ENCODE assay signal across 21 cellular contexts in genomic region chr11:130170345-130170744, GRCh38. TPM values are rescaled to one million over a fixed set of nuclear protein-coding genes. Genes with fewer than 3 reads are reported as not detected.
"Had no signal": no experiment of that assay in that cellular context is flagged by ENCODE, and none has a peak within 500 bp of the region (broad histone marks: within the 10 kb centered on the region; RNA-seq: fewer than 3 reads in every experiment).

No MANE protein-coding gene starts in this region.

- H3K9me3 ChIP-seq: suprapubic skin had no signal

- H3K4me3 ChIP-seq: esophagus muscularis mucosa, gastroesophageal sphincter, heart left ventricle, lung, right atrium auricular region, suprapubic skin, upper lobe of left lung had no signal

- ATAC-seq: activated CD4-positive, alpha-beta T cell treated with anti-CD3 and anti-CD28 coated beads for 36 hours; gastroesophageal sphincter; heart left ventricle; stimulated activated naive CD8-positive, alpha-beta T cell treated with anti-CD3 and anti-CD28 coated beads, Interleukin-15, amount 100 ng/mL, for 72 hours had no signal

- H3K4me1 ChIP-seq: esophagus muscularis mucosa, gastroesophageal sphincter, right atrium auricular region had no signal

- DNase-seq: activated CD4-positive, alpha-beta memory T cell treated with anti-CD3 and anti-CD28 coated beads for 36 hours; activated CD4-positive, alpha-beta T cell treated with anti-CD3 and anti-CD28 coated beads for 36 hours; activated T-cell treated with anti-CD3 and anti-CD28 coated beads for 4 hours; effector CD8-positive, alpha-beta T cell; heart left ventricle; islet precursor cell; midbrain; stimulated activated naive CD8-positive, alpha-beta T cell treated with anti-CD3 and anti-CD28 coated beads, Interleukin-15, amount 100 ng/mL, for 72 hours; upper lobe of left lung had no signal

- H3K36me3 Mint-ChIP-seq: activated CD4-positive, alpha-beta memory T cell treated with anti-CD3 and anti-CD28 coated beads for 36 hours; activated naive CD8-positive, alpha-beta T cell had no signal

- H3K4me1 Mint-ChIP-seq: activated CD4-positive, alpha-beta T cell treated with anti-CD3 and anti-CD28 coated beads for 36 hours; neural crest cell; stimulated activated naive CD8-positive, alpha-beta T cell treated with anti-CD3 and anti-CD28 coated beads, Interleukin-15, amount 100 ng/mL, for 72 hours had no signal

- H3K27ac Mint-ChIP-seq: activated CD4-positive, alpha-beta memory T cell treated with anti-CD3 and anti-CD28 coated beads for 36 hours; activated CD4-positive, alpha-beta T cell treated with anti-CD3 and anti-CD28 coated beads for 36 hours; activated naive CD8-positive, alpha-beta T cell; activated T-helper 1 cell treated with anti-CD3 and anti-CD28 coated beads, Interleukin-12 subunit alpha, Interleukin-12 subunit beta, Interleukin-2, Interleukin-4 antibody, amounts not matched to agents 30 ng/mL and 10 ng/mL and 1 ng/mL, durations not matched to agents 14 hours and 24 hours and 36 hours; dendritic cell treated with granulocyte-macrophage colony-stimulating factor and Interleukin-4, amounts not matched to agents 40 ng/mL and 50 ng/mL, for 4 days; stimulated activated naive CD8-positive, alpha-beta T cell treated with anti-CD3 and anti-CD28 coated beads, Interleukin-15, amount 100 ng/mL, for 72 hours; T-helper 2 cell treated with Interferon-gamma antibody and Interleukin-4, amounts not matched to agents 5 μg/mL and 100 μg/mL, for 36 hours had no signal

- H3K27ac ChIP-seq: esophagus muscularis mucosa, gastroesophageal sphincter, heart left ventricle, right atrium auricular region, suprapubic skin, upper lobe of left lung had no signal

- H3K4me3 Mint-ChIP-seq: activated CD4-positive, alpha-beta memory T cell treated with anti-CD3 and anti-CD28 coated beads for 36 hours; activated CD4-positive, alpha-beta T cell treated with anti-CD3 and anti-CD28 coated beads for 36 hours; activated naive CD8-positive, alpha-beta T cell; activated T-helper 1 cell treated with anti-CD3 and anti-CD28 coated beads, Interleukin-12 subunit alpha, Interleukin-12 subunit beta, Interleukin-2, Interleukin-4 antibody, amounts not matched to agents 30 ng/mL and 10 ng/mL and 1 ng/mL, durations not matched to agents 14 hours and 24 hours and 36 hours; dendritic cell treated with granulocyte-macrophage colony-stimulating factor and Interleukin-4, amounts not matched to agents 40 ng/mL and 50 ng/mL, for 4 days; neural crest cell; stimulated activated naive CD8-positive, alpha-beta T cell treated with anti-CD3 and anti-CD28 coated beads, Interleukin-15, amount 100 ng/mL, for 72 hours; T-helper 2 cell treated with Interferon-gamma antibody and Interleukin-4, amounts not matched to agents 5 μg/mL and 100 μg/mL, for 36 hours had no signal

- H3K27me3 Mint-ChIP-seq: progenitor cell of endocrine pancreas had no signal

- H3K36me3 ChIP-seq: esophagus muscularis mucosa, gastroesophageal sphincter, heart left ventricle, right atrium auricular region, suprapubic skin, upper lobe of left lung had no signal

- H3K27me3 ChIP-seq: esophagus muscularis mucosa, gastroesophageal sphincter, heart left ventricle, right atrium auricular region, suprapubic skin, upper lobe of left lung had no signal

- H3K9me3 Mint-ChIP-seq: neural crest cell had no signal

RNA-seq across cellular contexts. Expression of gene ST14, which starts 10.8 kb away (rescaled TPM):
- total RNA-seq: activated CD4-positive, alpha-beta memory T cell treated with anti-CD3 and anti-CD28 coated beads for 36 hours; activated CD4-positive, alpha-beta T cell treated with anti-CD3 and anti-CD28 coated beads for 36 hours; activated T-helper 1 cell treated with anti-CD3 and anti-CD28 coated beads, Interleukin-12 subunit alpha, Interleukin-12 subunit beta, Interleukin-2, Interleukin-4 antibody, amounts not matched to agents 30 ng/mL and 10 ng/mL and 1 ng/mL, durations not matched to agents 14 hours and 24 hours and 36 hours; endothelial cell of umbilical vein had no signal
